ENCODE assay signal across 8 cellular contexts in the genomic region with DNA sequence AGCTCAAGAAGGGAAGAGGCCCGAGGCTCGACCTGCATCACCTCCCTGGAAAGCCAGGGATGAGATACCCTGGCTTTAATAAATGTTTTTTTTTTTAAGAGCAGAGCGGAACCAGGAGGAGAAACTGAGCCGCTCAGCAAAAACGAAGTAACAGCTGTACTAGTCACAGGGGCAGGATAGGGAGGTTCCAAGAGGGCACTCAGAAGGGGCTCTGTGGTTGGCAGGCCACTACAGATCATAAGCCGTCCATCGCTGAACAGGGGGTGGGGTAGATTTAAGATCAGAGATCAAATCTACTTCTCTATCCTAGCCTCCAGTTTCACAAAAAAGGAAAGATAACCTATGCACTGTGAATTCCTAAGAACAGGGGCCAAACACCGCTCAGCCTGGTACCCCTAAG. TPM values are rescaled to one million over a fixed set of nuclear protein-coding genes. Genes with fewer than 3 reads are reported as not detected.
DNase-seq lines count a peak whose midpoint lies in the region; ATAC-seq, FAIRE-seq and TF ChIP-seq lines count a peak whose summit lies in the region.

No MANE protein-coding gene starts in this region.

- H2AFZ ChIP-seq in Karpas-422 (ENCODE audit: low read length) (no peak overlapping the region), K562 (ENCODE audit: low read depth, low read length) (peak overlapping the region; percentile 95; the same call in 1 of the 2 replicates)

- WGBS in K562 (ENCODE audit: insufficient coverage, low coverage, missing lambda C conversion rate): 0% methylated on average over 8 of the region's 8 CpGs
- 9% methylated on average over 8 of the region's 8 CpGs for WGBS in liver

- TF ChIP-seq POLR2A in K562 (conservative IDR thresholded peaks at IDR 0.05): no peak

- CTCF ChIA-PET in K562 (lab: Yijun Ruan, JAX; ENCODE audit: low intra/inter-chr PET ratio): no interaction called here

- no peak for TF ChIP-seq RAD21 in K562 (CRISPR knock-in tag; conservative IDR thresholded peaks at IDR 0.05 in 1 of 2, IDR thresholded peaks at IDR 0.05 in 1 of 2)
- TF ChIP-seq RAD21 in liver (IDR thresholded peaks at IDR 0.05): no peak

- peak; percentile 64 for DNase-seq in Karpas-422
- DNase-seq in K562 (ENCODE audit: extremely low read depth in 1 of 4, low spot score in 3 of 4): peak in 2 of 4 experiments; percentile 40 to 41
- DNase-seq in thoracic aorta (ENCODE audit: low spot score): no peak
- DNase-seq in NCI-H146 (lab: John Stamatoyannopoulos, UW): no peak
- DNase-seq in SKM-1 (lab: John Stamatoyannopoulos, UW; ENCODE audit: unreplicated experiment): no peak
- DNase-seq in SHP77 treated with DMSO at 0.1 percent for 48 hours (lab: John Stamatoyannopoulos, UW): no peak

- H3K27ac ChIP-seq in BLaER1 (peak overlapping the region; percentile 97), Karpas-422 (ENCODE audit: low read length) (peak overlapping the region; percentile 79), K562 (ENCODE audit: extremely low read depth, low read depth, low read length) (peak overlapping the region; percentile 98), liver (ENCODE audit: low read depth in 1 of 2, low read length in 2 of 2) (peak overlapping the region; percentile 87 to 95), thoracic aorta (peak overlapping the region; percentile 84 to 85)

- intact Hi-C loops in K562 (cut with micrococcal nuclease): no loop called here

- no peaks in the 10 kb centered on the region for H3K9me3 ChIP-seq in BLaER1
- H3K9me3 ChIP-seq in Karpas-422 (ENCODE audit: low read length): no peaks in the 10 kb centered on the region
- no peaks in the 10 kb centered on the region for H3K9me3 ChIP-seq in K562 (replicated peaks; ENCODE audit: control insufficient read depth, insufficient read depth, low read depth, low read length)
- no peaks in the 10 kb centered on the region for H3K9me3 ChIP-seq in liver (ENCODE audit: control insufficient read depth in 4 of 4, low read length in 3 of 4)
- H3K9me3 ChIP-seq in thoracic aorta: no peaks in the 10 kb centered on the region

- H3K4me2 ChIP-seq in BLaER1: peak overlapping the region; percentile 98
- H3K4me2 ChIP-seq in Karpas-422 (ENCODE audit: low read depth, low read length, poor library complexity, severe bottlenecking): peak overlapping the region; percentile 86
- peak overlapping the region; percentile 94 for H3K4me2 ChIP-seq in K562 (ENCODE audit: insufficient read depth, low read length)

- in situ Hi-C loops in K562 (cut with MboI): no loop called here

- no peaks in the 10 kb centered on the region for H3K9me2 ChIP-seq in Karpas-422 (replicated peaks; ENCODE audit: insufficient read depth, low read length)

- BruUV-seq in K562 (replicated peaks; lab: Mats Ljungman, UMichigan): no TSS peak

- ATAC-seq in K562 (no peak), thoracic aorta (ENCODE audit: insufficient number of reproducible peaks, low FRiP score, low read depth) (no peak)

- H3K9ac ChIP-seq in BLaER1 (peak overlapping the region; percentile 99), Karpas-422 (ENCODE audit: low read length) (peak overlapping the region; percentile 93), K562 (ENCODE audit: insufficient read depth in 1 of 2, low read depth in 2 of 2, low read length in 2 of 2) (peak overlapping the region; percentile 94 to 99), liver (ENCODE audit: low read depth in 1 of 2, low read length in 2 of 2) (peak overlapping the region; percentile 90 to 93)

- no peaks in the 10 kb centered on the region for H3K9me1 ChIP-seq in K562 (ENCODE audit: control insufficient read depth, insufficient read depth, low read length)

- FAIRE-seq in K562 (lab: Jason Lieb, UNC): no peak

- TF ChIP-seq EP300 in K562 (IDR thresholded peaks at IDR 0.05; ENCODE audit: low read length): no peak

- H3K4me3 ChIP-seq in BLaER1 (peak overlapping the region; percentile 96), Karpas-422 (ENCODE audit: low read length) (peak overlapping the region; percentile 93), K562 (peak overlapping the region; percentile 99), liver (ENCODE audit: low read depth in 1 of 3, low read length in 3 of 3) (peak overlapping the region; percentile 75 to 96 (median 95)), thoracic aorta (peak overlapping the region; percentile 80)

- H3K79me2 ChIP-seq in Karpas-422 (ENCODE audit: low read length): peaks cover 42% of the 10 kb centered on the region
- peaks cover 39% of the 10 kb centered on the region for H3K79me2 ChIP-seq in K562 (ENCODE audit: control insufficient read depth, insufficient read depth, low read length)

- H3K4me1 ChIP-seq in BLaER1: peaks cover 23% of the 10 kb centered on the region
- peaks cover 27% of the 10 kb centered on the region for H3K4me1 ChIP-seq in Karpas-422 (ENCODE audit: low read length)
- H3K4me1 ChIP-seq in K562 (replicated peaks in 1 of 2; ENCODE audit: control insufficient read depth in 2 of 2, insufficient read depth in 2 of 2, low read length in 2 of 2): peaks cover 3 to 4% of the 10 kb centered on the region in 2 experiments; a peak in 3 of 5 replicates
- H3K4me1 ChIP-seq in liver (ENCODE audit: control insufficient read depth in 4 of 4, insufficient read depth in 4 of 4, low read length in 3 of 4): peaks cover 2 to 14% (median 10%) of the 10 kb centered on the region in 4 donors
- H3K4me1 ChIP-seq in thoracic aorta (ENCODE audit: control insufficient read depth in 1 of 2, low read depth in 2 of 2): peaks cover 0 to 25% of the 10 kb centered on the region in 2 donors

- H3K36me3 ChIP-seq in BLaER1 (peaks cover 40% of the 10 kb centered on the region), Karpas-422 (ENCODE audit: insufficient read depth, low read length) (peaks cover 37% of the 10 kb centered on the region), K562 (ENCODE audit: control insufficient read depth, insufficient read depth, low read length) (peaks cover 46% of the 10 kb centered on the region), liver (ENCODE audit: control insufficient read depth in 4 of 4, insufficient read depth in 3 of 4, low read depth in 1 of 4, low read length in 3 of 4) (peaks cover 14 to 32% (median 24%) of the 10 kb centered on the region in 4 donors), thoracic aorta (peaks cover 30% of the 10 kb centered on the region)

- H4K20me1 ChIP-seq in BLaER1 (peaks cover 50% of the 10 kb centered on the region), Karpas-422 (ENCODE audit: insufficient read depth, low read depth, low read length) (peaks cover 35% of the 10 kb centered on the region), K562 (replicated peaks; ENCODE audit: control insufficient read depth, insufficient read depth, low read length) (peaks cover 3% of the 10 kb centered on the region; the same call in 1 of the 2 replicates)

- H3K27me3 ChIP-seq in BLaER1 (no peaks in the 10 kb centered on the region), Karpas-422 (ENCODE audit: low read length) (no peaks in the 10 kb centered on the region), K562 (ENCODE audit: control insufficient read depth in 2 of 2, insufficient read depth in 2 of 2, low read length in 2 of 2) (no peaks in the 10 kb centered on the region), liver (ENCODE audit: control insufficient read depth in 4 of 4, insufficient read depth in 4 of 4, low read length in 3 of 4) (no peaks in the 10 kb centered on the region), thoracic aorta (replicated peaks; ENCODE audit: insufficient read depth) (no peaks in the 10 kb centered on the region)

- TF ChIP-seq CTCF in K562 (IDR thresholded peaks at IDR 0.05 in 2 of 3, conservative IDR thresholded peaks at IDR 0.05 in 1 of 3; ENCODE audit: insufficient read depth in 2 of 3, low read depth in 1 of 3, low read length in 3 of 3) (no peak), liver (IDR thresholded peaks at IDR 0.05; ENCODE audit: low read depth, low read length, missing input control) (no peak), thoracic aorta (IDR thresholded peaks at IDR 0.05) (no peak)

- POLR2A ChIA-PET in K562 (lab: Yijun Ruan, JAX): interaction anchor here (0.7 to 1.3 kb wide), 5 partner anchors 10 to 880 kb away, joined by 3 to 8 read pairs (median 4); partner anchors contain the start of genes APOL6 and FOXRED2

RNA-seq across cellular contexts. Expression of gene EIF3D, which starts 0.6 kb away (rescaled TPM):
- 481 and 566 TPM in 2 replicates for total RNA-seq in Karpas-422 (2014; rRNA removed; shearing (Covaris generic); ENCODE audit: low replicate concordance)
- 224 and 314 TPM in 2 replicates for total RNA-seq in K562 (2011; cell fraction: chromatin; rRNA removed; ENCODE audit: low replicate concordance)
- 208 and 235 TPM in 2 replicates for total RNA-seq in K562 (2011; cell fraction: nucleolus; rRNA removed)
- total RNA-seq in K562 (2011; cell fraction: nucleoplasm; rRNA removed): 194 and 205 TPM in 2 replicates
- 279 and 290 TPM in 2 replicates for total RNA-seq in K562 (2014; rRNA removed)
- 256 and 278 TPM in 2 replicates for total RNA-seq in K562 (2014; rRNA removed; fragmentation: Illumina TruSeq; extraction: Trizol)
- 265 and 279 TPM in 2 replicates for total RNA-seq in K562 (2015; rRNA removed; fragmentation: Illumina TruSeq; extraction: Trizol)
- 191 and 207 TPM in 2 replicates for total RNA-seq in K562 (2021)
- polyA plus RNA-seq in K562 (2011; rRNA removed): 397 and 422 TPM in 2 replicates
- 502 and 509 TPM in 2 replicates for polyA plus RNA-seq in K562 (2011; cell fraction: cytosol; rRNA removed)
- polyA plus RNA-seq in K562 (2011; cell fraction: nucleus; rRNA removed): 297 TPM in 2 replicates
- 208 and 287 TPM in 2 replicates for polyA plus RNA-seq in K562 (2012)
- 368 and 398 TPM in 2 replicates for polyA plus RNA-seq in K562 (2014; fragmentation: Illumina TruSeq; extraction: Trizol)
- 100 to 1,000 TPM; 199 to 351 TPM for polyA plus RNA-seq in K562 (2014; fragmentation: Nextera tagmentation; extraction: Ambion mirVana)
- 278 and 293 TPM in 2 replicates for polyA plus RNA-seq in K562 (2014; rRNA removed)
- polyA minus RNA-seq in K562 (2011; rRNA and poly(A)+ RNA removed): 513 and 629 TPM in 2 replicates
- 261 and 266 TPM in 2 replicates for polyA minus RNA-seq in K562 (2011; cell fraction: cytosol; rRNA and poly(A)+ RNA removed)
- 122 and 177 TPM in 2 replicates for polyA minus RNA-seq in K562 (2011; cell fraction: nucleus; rRNA and poly(A)+ RNA removed)
- total RNA-seq in liver: 100 to 1,000 TPM; 106 to 169 TPM
- polyA plus RNA-seq in liver: 10 to 100 TPM; 32.8 to 54.6 TPM
- 100 to 1,000 TPM; 141 to 250 TPM for total RNA-seq in thoracic aorta

RNA-seq across cellular contexts. Expression of gene FOXRED2, which starts 21.5 kb away (rescaled TPM):
- total RNA-seq in Karpas-422 (2014; rRNA removed; shearing (Covaris generic); ENCODE audit: low replicate concordance): 4.8 and 9.9 TPM in 2 replicates
- 10.1 and 19.1 TPM in 2 replicates for total RNA-seq in K562 (2011; cell fraction: chromatin; rRNA removed; ENCODE audit: low replicate concordance)
- 17.4 and 20.0 TPM in 2 replicates for total RNA-seq in K562 (2011; cell fraction: nucleolus; rRNA removed)
- 16.1 and 24.4 TPM in 2 replicates for total RNA-seq in K562 (2011; cell fraction: nucleoplasm; rRNA removed)
- total RNA-seq in K562 (2014; rRNA removed) (11.2 and 14.1 TPM in 2 replicates), K562 (2014; rRNA removed; fragmentation: Illumina TruSeq; extraction: Trizol) (5.7 and 5.8 TPM in 2 replicates), K562 (2015; rRNA removed; fragmentation: Illumina TruSeq; extraction: Trizol) (7.8 and 8.9 TPM in 2 replicates), K562 (2021) (42.3 and 48.4 TPM in 2 replicates), liver (10 to 100 TPM in 1 of 2 donors, 1 to 10 TPM in 1; 9.0 to 15.0 TPM), thoracic aorta (10 to 100 TPM in 1 of 2 donors, 1 to 10 TPM in 1; 6.8 to 13.8 TPM)
- polyA plus RNA-seq in K562 (2011; rRNA removed) (2.8 and 3.8 TPM in 2 replicates), K562 (2014; fragmentation: Illumina TruSeq; extraction: Trizol) (19.8 and 20.6 TPM in 2 replicates), K562 (2014; fragmentation: Nextera tagmentation; extraction: Ambion mirVana) (1 to 10 TPM; 5.4 to 5.7 TPM), K562 (2014; rRNA removed) (10.1 and 14.3 TPM in 2 replicates), liver (1 to 10 TPM; 5.1 to 5.6 TPM)
- 4.5 and 6.9 TPM in 2 replicates for polyA plus RNA-seq in K562 (2011; cell fraction: cytosol; rRNA removed)
- 5.0 and 9.6 TPM in 2 replicates for polyA plus RNA-seq in K562 (2011; cell fraction: nucleus; rRNA removed)
- 15.8 and 21.8 TPM in 2 replicates for polyA plus RNA-seq in K562 (2012)
- 4.2 and 5.8 TPM in 2 replicates for polyA minus RNA-seq in K562 (2011; rRNA and poly(A)+ RNA removed)
- polyA minus RNA-seq in K562 (2011; cell fraction: cytosol; rRNA and poly(A)+ RNA removed): 11.1 and 14.3 TPM in 2 replicates
- polyA minus RNA-seq in K562 (2011; cell fraction: nucleus; rRNA and poly(A)+ RNA removed): 4.0 and 4.6 TPM in 2 replicates

RNA-seq across cellular contexts. Expression of gene TXN2, which starts 46.9 kb away (rescaled TPM):
- total RNA-seq in Karpas-422 (2014; rRNA removed; shearing (Covaris generic); ENCODE audit: low replicate concordance): 26.7 and 45.4 TPM in 2 replicates
- total RNA-seq in K562 (2011; cell fraction: chromatin; rRNA removed; ENCODE audit: low replicate concordance): 17.4 and 41.4 TPM in 2 replicates
- total RNA-seq in K562 (2011; cell fraction: nucleolus; rRNA removed): 38.5 and 47.9 TPM in 2 replicates
- total RNA-seq in K562 (2011; cell fraction: nucleoplasm; rRNA removed): 38.9 and 53.1 TPM in 2 replicates
- total RNA-seq in K562 (2014; rRNA removed) (95.0 and 111 TPM in 2 replicates), K562 (2014; rRNA removed; fragmentation: Illumina TruSeq; extraction: Trizol) (46.2 and 48.5 TPM in 2 replicates), K562 (2015; rRNA removed; fragmentation: Illumina TruSeq; extraction: Trizol) (48.6 and 55.6 TPM in 2 replicates), K562 (2021) (118 TPM in 2 replicates), liver (10 to 100 TPM; 27.5 to 32.7 TPM), thoracic aorta (10 to 100 TPM; 26.7 to 31.4 TPM)
- polyA plus RNA-seq in K562 (2011; rRNA removed) (163 and 187 TPM in 2 replicates), K562 (2014; fragmentation: Illumina TruSeq; extraction: Trizol) (108 and 125 TPM in 2 replicates), K562 (2014; fragmentation: Nextera tagmentation; extraction: Ambion mirVana) (100 to 1,000 TPM; 306 to 399 TPM), K562 (2014; rRNA removed) (160 and 186 TPM in 2 replicates), liver (100 to 1,000 TPM; 114 to 154 TPM)
- polyA plus RNA-seq in K562 (2011; cell fraction: cytosol; rRNA removed): 281 and 292 TPM in 2 replicates
- 107 and 113 TPM in 2 replicates for polyA plus RNA-seq in K562 (2011; cell fraction: nucleus; rRNA removed)
- polyA plus RNA-seq in K562 (2012): 124 and 188 TPM in 2 replicates
- polyA minus RNA-seq in K562 (2011; rRNA and poly(A)+ RNA removed): 149 and 167 TPM in 2 replicates
- 55.2 and 64.8 TPM in 2 replicates for polyA minus RNA-seq in K562 (2011; cell fraction: cytosol; rRNA and poly(A)+ RNA removed)
- 13.1 and 24.8 TPM in 2 replicates for polyA minus RNA-seq in K562 (2011; cell fraction: nucleus; rRNA and poly(A)+ RNA removed)
